ENCODE assay signal across 1 cellular context in the genomic region with DNA sequence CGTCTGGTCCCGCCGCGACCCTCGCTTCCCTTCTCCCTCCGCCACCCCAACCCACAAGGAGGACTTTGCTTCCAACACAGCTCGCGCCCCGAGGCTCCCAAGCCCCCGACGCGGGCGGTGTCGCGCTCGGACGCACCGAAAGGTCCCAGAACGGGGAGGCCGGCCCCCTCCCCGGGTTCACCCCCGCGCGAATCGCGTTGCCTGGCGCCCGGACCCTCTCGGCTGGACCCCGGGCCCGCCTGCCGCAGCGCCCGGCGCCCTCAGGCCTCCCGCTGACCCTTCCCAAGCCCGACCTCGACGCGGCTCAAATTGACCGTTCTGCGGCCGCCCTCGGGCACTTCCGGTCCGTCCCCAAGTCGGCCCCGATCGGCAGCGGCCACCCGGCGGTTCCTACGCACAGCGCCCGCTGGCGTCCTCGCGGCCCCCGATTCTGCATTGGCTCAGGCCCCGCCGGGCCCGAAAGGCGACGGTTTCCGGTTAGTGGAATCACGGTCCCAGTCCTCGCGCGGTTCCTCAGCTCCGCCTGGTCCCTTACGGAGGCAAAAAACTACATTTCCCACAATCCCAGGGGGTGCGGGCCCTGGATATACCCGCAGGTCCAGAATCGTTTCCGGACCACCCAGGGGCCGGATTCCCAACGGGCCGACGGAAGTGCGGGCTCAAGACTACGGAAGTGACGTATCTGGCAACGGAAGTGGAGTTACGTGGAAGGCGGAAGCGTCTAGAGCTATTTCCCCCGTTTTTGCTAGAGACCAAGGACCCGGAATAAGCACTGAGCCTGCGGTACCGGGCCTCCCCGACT.
TF ChIP-seq lines count a peak whose summit lies in the region.

Gene AURKAIP1, minus strand, starts transcription at position 347 of the 802 bp plus-strand sequence. CDS start 451 bp downstream, outside the sequence.

TF ChIP-seq in HepG2, 621 proteins besides CTCF, POLR2A, EP300 and RAD21 (continued from another document and continues in another):
- TF ChIP-seq, protein P1, sequence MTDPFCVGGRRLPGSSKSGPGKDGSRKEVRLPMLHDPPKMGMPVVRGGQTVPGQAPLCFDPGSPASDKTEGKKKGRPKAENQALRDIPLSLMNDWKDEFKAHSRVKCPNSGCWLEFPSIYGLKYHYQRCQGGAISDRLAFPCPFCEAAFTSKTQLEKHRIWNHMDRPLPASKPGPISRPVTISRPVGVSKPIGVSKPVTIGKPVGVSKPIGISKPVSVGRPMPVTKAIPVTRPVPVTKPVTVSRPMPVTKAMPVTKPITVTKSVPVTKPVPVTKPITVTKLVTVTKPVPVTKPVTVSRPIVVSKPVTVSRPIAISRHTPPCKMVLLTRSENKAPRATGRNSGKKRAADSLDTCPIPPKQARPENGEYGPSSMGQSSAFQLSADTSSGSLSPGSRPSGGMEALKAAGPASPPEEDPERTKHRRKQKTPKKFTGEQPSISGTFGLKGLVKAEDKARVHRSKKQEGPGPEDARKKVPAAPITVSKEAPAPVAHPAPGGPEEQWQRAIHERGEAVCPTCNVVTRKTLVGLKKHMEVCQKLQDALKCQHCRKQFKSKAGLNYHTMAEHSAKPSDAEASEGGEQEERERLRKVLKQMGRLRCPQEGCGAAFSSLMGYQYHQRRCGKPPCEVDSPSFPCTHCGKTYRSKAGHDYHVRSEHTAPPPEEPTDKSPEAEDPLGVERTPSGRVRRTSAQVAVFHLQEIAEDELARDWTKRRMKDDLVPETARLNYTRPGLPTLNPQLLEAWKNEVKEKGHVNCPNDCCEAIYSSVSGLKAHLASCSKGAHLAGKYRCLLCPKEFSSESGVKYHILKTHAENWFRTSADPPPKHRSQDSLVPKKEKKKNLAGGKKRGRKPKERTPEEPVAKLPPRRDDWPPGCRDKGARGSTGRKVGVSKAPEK (CRISPR knock-in tag; IDR thresholded peaks at IDR 0.05; ENCODE audit: borderline replicate concordance): no peak
- TF ChIP-seq AKNA (CRISPR knock-in tag; IDR thresholded peaks at IDR 0.05; ENCODE audit: borderline replicate concordance) (no peak), BRF2 (CRISPR knock-in tag; IDR thresholded peaks at IDR 0.05) (peak; percentile 72), EEA1 (CRISPR knock-in tag; IDR thresholded peaks at IDR 0.05; ENCODE audit: borderline replicate concordance) (no peak; the same call in 1 of the 2 replicates), HNF4G (IDR thresholded peaks at IDR 0.05; ENCODE audit: borderline replicate concordance, low read depth, low read length) (0 out of 2 replicates have a peak, but pooled peaks have one; percentile 24), HNF4G (CRISPR knock-in tag; IDR thresholded peaks at IDR 0.05; ENCODE audit: borderline replicate concordance, low read depth) (0 out of 2 replicates have a peak, but pooled peaks have one; percentile 40), ARID3A (IDR thresholded peaks at IDR 0.05; ENCODE audit: low read depth, low read length) (peak; percentile 59; the same call in 1 of the 2 replicates), NCOR1 (IDR thresholded peaks at IDR 0.05; ENCODE audit: borderline replicate concordance, low read length) (no peak), ZBTB25 (CRISPR knock-in tag; IDR thresholded peaks at IDR 0.05) (peak; percentile 99), KLF11 (CRISPR knock-in tag; IDR thresholded peaks at IDR 0.05) (no peak), NR2F6 (IDR thresholded peaks at IDR 0.05) (no peak), NR2F6 (CRISPR knock-in tag; IDR thresholded peaks at IDR 0.05) (peak; percentile 76), ZBTB44 (CRISPR knock-in tag; IDR thresholded peaks at IDR 0.05) (peak; percentile 66; the same call in 1 of the 2 replicates), RELA (CRISPR knock-in tag; IDR thresholded peaks at IDR 0.05) (no peak), CBX2 (IDR thresholded peaks at IDR 0.05; ENCODE audit: low read depth, low read length) (no peak), CBX2 (CRISPR knock-in tag; IDR thresholded peaks at IDR 0.05; ENCODE audit: low read depth) (peak; percentile 42; the same call in 1 of the 2 replicates), FIP1L1 (IDR thresholded peaks at IDR 0.05; ENCODE audit: borderline replicate concordance, insufficient read depth, low read depth, low read length) (peak; percentile 88; the same call in 1 of the 2 replicates), FOXO4 (CRISPR knock-in tag; conservative IDR thresholded peaks at IDR 0.05) (0 out of 2 replicates have a peak, but pooled peaks have one; percentile 62), ISX (CRISPR knock-in tag; conservative IDR thresholded peaks at IDR 0.05) (no peak), SRSF1 (optimal IDR thresholded peaks at IDR 0.05; ENCODE audit: low read depth, low read length) (peak; percentile 87), ZSCAN30 (CRISPR knock-in tag; IDR thresholded peaks at IDR 0.05) (no peak), ZNF772 (CRISPR knock-in tag; IDR thresholded peaks at IDR 0.05) (peak; percentile 96), SMAD3 (CRISPR knock-in tag; IDR thresholded peaks at IDR 0.05) (peak; percentile 97), BORCS8-MEF2B (CRISPR knock-in tag; IDR thresholded peaks at IDR 0.05) (peak; percentile 93), TEAD2 (CRISPR knock-in tag; IDR thresholded peaks at IDR 0.05) (no peak), PITX1 (CRISPR knock-in tag; IDR thresholded peaks at IDR 0.05) (peak; percentile 85)
- TF ChIP-seq, protein P2, sequence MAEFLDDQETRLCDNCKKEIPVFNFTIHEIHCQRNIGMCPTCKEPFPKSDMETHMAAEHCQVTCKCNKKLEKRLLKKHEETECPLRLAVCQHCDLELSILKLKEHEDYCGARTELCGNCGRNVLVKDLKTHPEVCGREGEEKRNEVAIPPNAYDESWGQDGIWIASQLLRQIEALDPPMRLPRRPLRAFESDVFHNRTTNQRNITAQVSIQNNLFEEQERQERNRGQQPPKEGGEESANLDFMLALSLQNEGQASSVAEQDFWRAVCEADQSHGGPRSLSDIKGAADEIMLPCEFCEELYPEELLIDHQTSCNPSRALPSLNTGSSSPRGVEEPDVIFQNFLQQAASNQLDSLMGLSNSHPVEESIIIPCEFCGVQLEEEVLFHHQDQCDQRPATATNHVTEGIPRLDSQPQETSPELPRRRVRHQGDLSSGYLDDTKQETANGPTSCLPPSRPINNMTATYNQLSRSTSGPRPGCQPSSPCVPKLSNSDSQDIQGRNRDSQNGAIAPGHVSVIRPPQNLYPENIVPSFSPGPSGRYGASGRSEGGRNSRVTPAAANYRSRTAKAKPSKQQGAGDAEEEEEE (CRISPR knock-in tag; IDR thresholded peaks at IDR 0.05; ENCODE audit: borderline replicate concordance): no peak
- TF ChIP-seq, protein P3, sequence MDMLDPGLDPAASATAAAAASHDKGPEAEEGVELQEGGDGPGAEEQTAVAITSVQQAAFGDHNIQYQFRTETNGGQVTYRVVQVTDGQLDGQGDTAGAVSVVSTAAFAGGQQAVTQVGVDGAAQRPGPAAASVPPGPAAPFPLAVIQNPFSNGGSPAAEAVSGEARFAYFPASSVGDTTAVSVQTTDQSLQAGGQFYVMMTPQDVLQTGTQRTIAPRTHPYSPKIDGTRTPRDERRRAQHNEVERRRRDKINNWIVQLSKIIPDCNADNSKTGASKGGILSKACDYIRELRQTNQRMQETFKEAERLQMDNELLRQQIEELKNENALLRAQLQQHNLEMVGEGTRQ (IDR thresholded peaks at IDR 0.05; ENCODE audit: low read depth, low read length): no peak
- TF ChIP-seq, protein P3 (CRISPR knock-in tag; IDR thresholded peaks at IDR 0.05; ENCODE audit: borderline replicate concordance): peak; percentile 18; the same call in 1 of the 2 replicates
- TF ChIP-seq, protein P4, sequence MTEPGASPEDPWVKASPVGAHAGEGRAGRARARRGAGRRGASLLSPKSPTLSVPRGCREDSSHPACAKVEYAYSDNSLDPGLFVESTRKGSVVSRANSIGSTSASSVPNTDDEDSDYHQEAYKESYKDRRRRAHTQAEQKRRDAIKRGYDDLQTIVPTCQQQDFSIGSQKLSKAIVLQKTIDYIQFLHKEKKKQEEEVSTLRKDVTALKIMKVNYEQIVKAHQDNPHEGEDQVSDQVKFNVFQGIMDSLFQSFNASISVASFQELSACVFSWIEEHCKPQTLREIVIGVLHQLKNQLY (CRISPR knock-in tag; IDR thresholded peaks at IDR 0.05): peak; percentile 72; the same call in 1 of the 2 replicates
